1 cellular context compared by ENCODE assay signal in the genomic region with DNA sequence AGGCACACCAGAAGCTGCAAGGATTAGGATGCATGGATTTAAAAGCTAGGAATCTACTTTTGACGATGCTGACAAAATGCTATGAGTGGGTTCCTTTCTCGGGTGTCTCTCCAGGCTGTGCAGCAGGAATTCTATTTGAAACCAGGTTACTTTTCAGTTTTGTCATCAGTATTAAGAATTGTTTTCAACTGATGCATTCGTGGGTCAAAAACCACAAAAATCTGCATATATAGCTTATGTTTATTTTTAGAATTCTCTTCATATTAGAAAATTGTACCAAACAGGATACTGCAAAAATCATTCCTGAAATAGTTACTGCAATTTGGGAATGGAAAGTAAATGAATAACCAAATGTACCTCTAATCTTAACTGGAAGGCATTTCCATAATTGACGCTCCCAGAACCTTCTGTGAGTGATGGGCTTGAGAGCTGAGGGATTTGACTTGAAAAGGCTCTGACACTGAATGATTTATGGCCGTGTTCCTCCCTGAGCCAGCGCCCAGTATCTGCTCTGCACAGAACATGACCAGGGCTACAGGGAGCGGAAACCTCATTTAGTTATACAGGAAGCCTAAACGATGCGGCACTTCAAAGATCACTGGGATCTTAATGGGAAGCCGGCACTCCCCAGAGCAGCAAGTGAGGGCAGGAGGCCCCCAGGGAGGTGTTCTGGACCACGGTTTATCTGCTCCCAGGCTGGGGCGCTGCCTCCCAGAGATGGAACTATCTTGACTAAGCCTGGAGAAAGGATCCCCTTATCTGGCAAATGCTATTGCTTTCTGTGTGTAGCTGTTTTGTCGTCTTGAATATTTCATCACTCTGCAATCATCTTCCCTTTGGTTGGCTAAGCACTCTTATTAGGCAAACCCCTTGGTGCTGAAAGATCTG.
TF ChIP-seq lines count a peak whose summit lies in the region.

No MANE protein-coding gene starts in this region.

TF ChIP-seq in K562, 482 proteins besides CTCF, POLR2A, EP300 and RAD21 (continued from another document and continues in another):
- TF ChIP-seq, protein P1, sequence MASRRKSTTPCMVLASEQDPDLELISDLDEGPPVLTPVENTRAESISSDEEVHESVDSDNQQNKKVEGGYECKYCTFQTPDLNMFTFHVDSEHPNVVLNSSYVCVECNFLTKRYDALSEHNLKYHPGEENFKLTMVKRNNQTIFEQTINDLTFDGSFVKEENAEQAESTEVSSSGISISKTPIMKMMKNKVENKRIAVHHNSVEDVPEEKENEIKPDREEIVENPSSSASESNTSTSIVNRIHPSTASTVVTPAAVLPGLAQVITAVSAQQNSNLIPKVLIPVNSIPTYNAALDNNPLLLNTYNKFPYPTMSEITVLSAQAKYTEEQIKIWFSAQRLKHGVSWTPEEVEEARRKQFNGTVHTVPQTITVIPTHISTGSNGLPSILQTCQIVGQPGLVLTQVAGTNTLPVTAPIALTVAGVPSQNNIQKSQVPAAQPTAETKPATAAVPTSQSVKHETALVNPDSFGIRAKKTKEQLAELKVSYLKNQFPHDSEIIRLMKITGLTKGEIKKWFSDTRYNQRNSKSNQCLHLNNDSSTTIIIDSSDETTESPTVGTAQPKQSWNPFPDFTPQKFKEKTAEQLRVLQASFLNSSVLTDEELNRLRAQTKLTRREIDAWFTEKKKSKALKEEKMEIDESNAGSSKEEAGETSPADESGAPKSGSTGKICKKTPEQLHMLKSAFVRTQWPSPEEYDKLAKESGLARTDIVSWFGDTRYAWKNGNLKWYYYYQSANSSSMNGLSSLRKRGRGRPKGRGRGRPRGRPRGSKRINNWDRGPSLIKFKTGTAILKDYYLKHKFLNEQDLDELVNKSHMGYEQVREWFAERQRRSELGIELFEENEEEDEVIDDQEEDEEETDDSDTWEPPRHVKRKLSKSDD (conservative IDR thresholded peaks at IDR 0.05; ENCODE audit: low read length) = no peak
- no peak for TF ChIP-seq ZNF75A (CRISPR knock-in tag; IDR thresholded peaks at IDR 0.05)
- TF ChIP-seq TCF7 (IDR thresholded peaks at IDR 0.05; ENCODE audit: borderline replicate concordance) = peak; percentile 98
- no peak for TF ChIP-seq HNRNPL (IDR thresholded peaks at IDR 0.05; ENCODE audit: low read depth, low read length)
- TF ChIP-seq ZNF707 (CRISPR knock-in tag; conservative IDR thresholded peaks at IDR 0.05) = no peak
- peak; percentile 49; the same call in 1 of the 2 replicates for TF ChIP-seq ZBTB7A (IDR thresholded peaks at IDR 0.05; ENCODE audit: borderline replicate concordance, control insufficient read depth, low read depth, low read length)
- no peak for TF ChIP-seq RBM34 (IDR thresholded peaks at IDR 0.05; ENCODE audit: borderline replicate concordance, insufficient read depth, low read length)
- TF ChIP-seq XRCC4 (IDR thresholded peaks at IDR 0.05; ENCODE audit: extremely low read depth, insufficient read depth, insufficient read length) = no peak
- TF ChIP-seq, protein P2, sequence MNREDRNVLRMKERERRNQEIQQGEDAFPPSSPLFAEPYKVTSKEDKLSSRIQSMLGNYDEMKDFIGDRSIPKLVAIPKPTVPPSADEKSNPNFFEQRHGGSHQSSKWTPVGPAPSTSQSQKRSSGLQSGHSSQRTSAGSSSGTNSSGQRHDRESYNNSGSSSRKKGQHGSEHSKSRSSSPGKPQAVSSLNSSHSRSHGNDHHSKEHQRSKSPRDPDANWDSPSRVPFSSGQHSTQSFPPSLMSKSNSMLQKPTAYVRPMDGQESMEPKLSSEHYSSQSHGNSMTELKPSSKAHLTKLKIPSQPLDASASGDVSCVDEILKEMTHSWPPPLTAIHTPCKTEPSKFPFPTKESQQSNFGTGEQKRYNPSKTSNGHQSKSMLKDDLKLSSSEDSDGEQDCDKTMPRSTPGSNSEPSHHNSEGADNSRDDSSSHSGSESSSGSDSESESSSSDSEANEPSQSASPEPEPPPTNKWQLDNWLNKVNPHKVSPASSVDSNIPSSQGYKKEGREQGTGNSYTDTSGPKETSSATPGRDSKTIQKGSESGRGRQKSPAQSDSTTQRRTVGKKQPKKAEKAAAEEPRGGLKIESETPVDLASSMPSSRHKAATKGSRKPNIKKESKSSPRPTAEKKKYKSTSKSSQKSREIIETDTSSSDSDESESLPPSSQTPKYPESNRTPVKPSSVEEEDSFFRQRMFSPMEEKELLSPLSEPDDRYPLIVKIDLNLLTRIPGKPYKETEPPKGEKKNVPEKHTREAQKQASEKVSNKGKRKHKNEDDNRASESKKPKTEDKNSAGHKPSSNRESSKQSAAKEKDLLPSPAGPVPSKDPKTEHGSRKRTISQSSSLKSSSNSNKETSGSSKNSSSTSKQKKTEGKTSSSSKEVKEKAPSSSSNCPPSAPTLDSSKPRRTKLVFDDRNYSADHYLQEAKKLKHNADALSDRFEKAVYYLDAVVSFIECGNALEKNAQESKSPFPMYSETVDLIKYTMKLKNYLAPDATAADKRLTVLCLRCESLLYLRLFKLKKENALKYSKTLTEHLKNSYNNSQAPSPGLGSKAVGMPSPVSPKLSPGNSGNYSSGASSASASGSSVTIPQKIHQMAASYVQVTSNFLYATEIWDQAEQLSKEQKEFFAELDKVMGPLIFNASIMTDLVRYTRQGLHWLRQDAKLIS (CRISPR knock-in tag; IDR thresholded peaks at IDR 0.05) = no peak
- no peak for TF ChIP-seq FOS (IDR thresholded peaks at IDR 0.05; ENCODE audit: extremely low read depth, insufficient read length)
- TF ChIP-seq HCFC1 (IDR thresholded peaks at IDR 0.05; ENCODE audit: low read depth, low read length) = no peak
- TF ChIP-seq, protein P3, sequence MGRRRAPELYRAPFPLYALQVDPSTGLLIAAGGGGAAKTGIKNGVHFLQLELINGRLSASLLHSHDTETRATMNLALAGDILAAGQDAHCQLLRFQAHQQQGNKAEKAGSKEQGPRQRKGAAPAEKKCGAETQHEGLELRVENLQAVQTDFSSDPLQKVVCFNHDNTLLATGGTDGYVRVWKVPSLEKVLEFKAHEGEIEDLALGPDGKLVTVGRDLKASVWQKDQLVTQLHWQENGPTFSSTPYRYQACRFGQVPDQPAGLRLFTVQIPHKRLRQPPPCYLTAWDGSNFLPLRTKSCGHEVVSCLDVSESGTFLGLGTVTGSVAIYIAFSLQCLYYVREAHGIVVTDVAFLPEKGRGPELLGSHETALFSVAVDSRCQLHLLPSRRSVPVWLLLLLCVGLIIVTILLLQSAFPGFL (CRISPR knock-in tag; IDR thresholded peaks at IDR 0.05) = peak; percentile 59; the same call in 1 of the 2 replicates
- TF ChIP-seq SUPT5H (IDR thresholded peaks at IDR 0.05) = no peak
- TF ChIP-seq, protein P4, sequence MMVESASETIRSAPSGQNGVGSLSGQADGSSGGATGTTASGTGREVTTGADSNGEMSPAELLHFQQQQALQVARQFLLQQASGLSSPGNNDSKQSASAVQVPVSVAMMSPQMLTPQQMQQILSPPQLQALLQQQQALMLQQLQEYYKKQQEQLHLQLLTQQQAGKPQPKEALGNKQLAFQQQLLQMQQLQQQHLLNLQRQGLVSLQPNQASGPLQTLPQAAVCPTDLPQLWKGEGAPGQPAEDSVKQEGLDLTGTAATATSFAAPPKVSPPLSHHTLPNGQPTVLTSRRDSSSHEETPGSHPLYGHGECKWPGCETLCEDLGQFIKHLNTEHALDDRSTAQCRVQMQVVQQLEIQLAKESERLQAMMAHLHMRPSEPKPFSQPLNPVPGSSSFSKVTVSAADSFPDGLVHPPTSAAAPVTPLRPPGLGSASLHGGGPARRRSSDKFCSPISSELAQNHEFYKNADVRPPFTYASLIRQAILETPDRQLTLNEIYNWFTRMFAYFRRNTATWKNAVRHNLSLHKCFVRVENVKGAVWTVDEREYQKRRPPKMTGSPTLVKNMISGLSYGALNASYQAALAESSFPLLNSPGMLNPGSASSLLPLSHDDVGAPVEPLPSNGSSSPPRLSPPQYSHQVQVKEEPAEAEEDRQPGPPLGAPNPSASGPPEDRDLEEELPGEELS (CRISPR knock-in tag; IDR thresholded peaks at IDR 0.05; ENCODE audit: borderline replicate concordance) = no peak
- peak; percentile 77; the same call in 1 of the 2 replicates for TF ChIP-seq PHB2 (IDR thresholded peaks at IDR 0.05; ENCODE audit: low read depth)
- peak; percentile 95 for TF ChIP-seq POLR2AphosphoS5 (IDR thresholded peaks at IDR 0.05; ENCODE audit: control insufficient read depth, insufficient read depth, low read depth, low read length)
- peak in 1 of 2 experiments; percentile 37 for TF ChIP-seq NCOA2 (IDR thresholded peaks at IDR 0.05; ENCODE audit: partially characterized antibody in 2 of 2)
- TF ChIP-seq, protein P5, sequence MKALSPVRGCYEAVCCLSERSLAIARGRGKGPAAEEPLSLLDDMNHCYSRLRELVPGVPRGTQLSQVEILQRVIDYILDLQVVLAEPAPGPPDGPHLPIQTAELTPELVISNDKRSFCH (CRISPR knock-in tag; IDR thresholded peaks at IDR 0.05) = no peak
- TF ChIP-seq, protein P5 (tag; IDR thresholded peaks at IDR 0.05) = 0 out of 2 replicates have a peak, but pooled peaks have one; percentile 36
- TF ChIP-seq SETDB1 (IDR thresholded peaks at IDR 0.05; ENCODE audit: low read length) = no peak
- TF ChIP-seq TCF7L2 (IDR thresholded peaks at IDR 0.05; ENCODE audit: low read depth, low read length) = 0 out of 2 replicates have a peak, but pooled peaks have one; percentile 51
- no peak for TF ChIP-seq ZZZ3 (IDR thresholded peaks at IDR 0.05)
- TF ChIP-seq, protein P6, sequence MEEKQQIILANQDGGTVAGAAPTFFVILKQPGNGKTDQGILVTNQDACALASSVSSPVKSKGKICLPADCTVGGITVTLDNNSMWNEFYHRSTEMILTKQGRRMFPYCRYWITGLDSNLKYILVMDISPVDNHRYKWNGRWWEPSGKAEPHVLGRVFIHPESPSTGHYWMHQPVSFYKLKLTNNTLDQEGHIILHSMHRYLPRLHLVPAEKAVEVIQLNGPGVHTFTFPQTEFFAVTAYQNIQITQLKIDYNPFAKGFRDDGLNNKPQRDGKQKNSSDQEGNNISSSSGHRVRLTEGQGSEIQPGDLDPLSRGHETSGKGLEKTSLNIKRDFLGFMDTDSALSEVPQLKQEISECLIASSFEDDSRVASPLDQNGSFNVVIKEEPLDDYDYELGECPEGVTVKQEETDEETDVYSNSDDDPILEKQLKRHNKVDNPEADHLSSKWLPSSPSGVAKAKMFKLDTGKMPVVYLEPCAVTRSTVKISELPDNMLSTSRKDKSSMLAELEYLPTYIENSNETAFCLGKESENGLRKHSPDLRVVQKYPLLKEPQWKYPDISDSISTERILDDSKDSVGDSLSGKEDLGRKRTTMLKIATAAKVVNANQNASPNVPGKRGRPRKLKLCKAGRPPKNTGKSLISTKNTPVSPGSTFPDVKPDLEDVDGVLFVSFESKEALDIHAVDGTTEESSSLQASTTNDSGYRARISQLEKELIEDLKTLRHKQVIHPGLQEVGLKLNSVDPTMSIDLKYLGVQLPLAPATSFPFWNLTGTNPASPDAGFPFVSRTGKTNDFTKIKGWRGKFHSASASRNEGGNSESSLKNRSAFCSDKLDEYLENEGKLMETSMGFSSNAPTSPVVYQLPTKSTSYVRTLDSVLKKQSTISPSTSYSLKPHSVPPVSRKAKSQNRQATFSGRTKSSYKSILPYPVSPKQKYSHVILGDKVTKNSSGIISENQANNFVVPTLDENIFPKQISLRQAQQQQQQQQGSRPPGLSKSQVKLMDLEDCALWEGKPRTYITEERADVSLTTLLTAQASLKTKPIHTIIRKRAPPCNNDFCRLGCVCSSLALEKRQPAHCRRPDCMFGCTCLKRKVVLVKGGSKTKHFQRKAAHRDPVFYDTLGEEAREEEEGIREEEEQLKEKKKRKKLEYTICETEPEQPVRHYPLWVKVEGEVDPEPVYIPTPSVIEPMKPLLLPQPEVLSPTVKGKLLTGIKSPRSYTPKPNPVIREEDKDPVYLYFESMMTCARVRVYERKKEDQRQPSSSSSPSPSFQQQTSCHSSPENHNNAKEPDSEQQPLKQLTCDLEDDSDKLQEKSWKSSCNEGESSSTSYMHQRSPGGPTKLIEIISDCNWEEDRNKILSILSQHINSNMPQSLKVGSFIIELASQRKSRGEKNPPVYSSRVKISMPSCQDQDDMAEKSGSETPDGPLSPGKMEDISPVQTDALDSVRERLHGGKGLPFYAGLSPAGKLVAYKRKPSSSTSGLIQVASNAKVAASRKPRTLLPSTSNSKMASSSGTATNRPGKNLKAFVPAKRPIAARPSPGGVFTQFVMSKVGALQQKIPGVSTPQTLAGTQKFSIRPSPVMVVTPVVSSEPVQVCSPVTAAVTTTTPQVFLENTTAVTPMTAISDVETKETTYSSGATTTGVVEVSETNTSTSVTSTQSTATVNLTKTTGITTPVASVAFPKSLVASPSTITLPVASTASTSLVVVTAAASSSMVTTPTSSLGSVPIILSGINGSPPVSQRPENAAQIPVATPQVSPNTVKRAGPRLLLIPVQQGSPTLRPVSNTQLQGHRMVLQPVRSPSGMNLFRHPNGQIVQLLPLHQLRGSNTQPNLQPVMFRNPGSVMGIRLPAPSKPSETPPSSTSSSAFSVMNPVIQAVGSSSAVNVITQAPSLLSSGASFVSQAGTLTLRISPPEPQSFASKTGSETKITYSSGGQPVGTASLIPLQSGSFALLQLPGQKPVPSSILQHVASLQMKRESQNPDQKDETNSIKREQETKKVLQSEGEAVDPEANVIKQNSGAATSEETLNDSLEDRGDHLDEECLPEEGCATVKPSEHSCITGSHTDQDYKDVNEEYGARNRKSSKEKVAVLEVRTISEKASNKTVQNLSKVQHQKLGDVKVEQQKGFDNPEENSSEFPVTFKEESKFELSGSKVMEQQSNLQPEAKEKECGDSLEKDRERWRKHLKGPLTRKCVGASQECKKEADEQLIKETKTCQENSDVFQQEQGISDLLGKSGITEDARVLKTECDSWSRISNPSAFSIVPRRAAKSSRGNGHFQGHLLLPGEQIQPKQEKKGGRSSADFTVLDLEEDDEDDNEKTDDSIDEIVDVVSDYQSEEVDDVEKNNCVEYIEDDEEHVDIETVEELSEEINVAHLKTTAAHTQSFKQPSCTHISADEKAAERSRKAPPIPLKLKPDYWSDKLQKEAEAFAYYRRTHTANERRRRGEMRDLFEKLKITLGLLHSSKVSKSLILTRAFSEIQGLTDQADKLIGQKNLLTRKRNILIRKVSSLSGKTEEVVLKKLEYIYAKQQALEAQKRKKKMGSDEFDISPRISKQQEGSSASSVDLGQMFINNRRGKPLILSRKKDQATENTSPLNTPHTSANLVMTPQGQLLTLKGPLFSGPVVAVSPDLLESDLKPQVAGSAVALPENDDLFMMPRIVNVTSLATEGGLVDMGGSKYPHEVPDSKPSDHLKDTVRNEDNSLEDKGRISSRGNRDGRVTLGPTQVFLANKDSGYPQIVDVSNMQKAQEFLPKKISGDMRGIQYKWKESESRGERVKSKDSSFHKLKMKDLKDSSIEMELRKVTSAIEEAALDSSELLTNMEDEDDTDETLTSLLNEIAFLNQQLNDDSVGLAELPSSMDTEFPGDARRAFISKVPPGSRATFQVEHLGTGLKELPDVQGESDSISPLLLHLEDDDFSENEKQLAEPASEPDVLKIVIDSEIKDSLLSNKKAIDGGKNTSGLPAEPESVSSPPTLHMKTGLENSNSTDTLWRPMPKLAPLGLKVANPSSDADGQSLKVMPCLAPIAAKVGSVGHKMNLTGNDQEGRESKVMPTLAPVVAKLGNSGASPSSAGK (IDR thresholded peaks at IDR 0.05) = no peak
- no peak for TF ChIP-seq SREBF1 (IDR thresholded peaks at IDR 0.05; ENCODE audit: borderline replicate concordance, low read depth, low read length)
- TF ChIP-seq GABPB2 (CRISPR knock-in tag; conservative IDR thresholded peaks at IDR 0.05) = no peak
- TF ChIP-seq ATF1 (CRISPR knock-in tag; IDR thresholded peaks at IDR 0.05) = no peak
- TF ChIP-seq ATF1 (tag; IDR thresholded peaks at IDR 0.05) = 0 out of 2 replicates have a peak, but pooled peaks have one; percentile 23
- 0 out of 2 replicates have a peak, but pooled peaks have one; percentile 28 for TF ChIP-seq HLTF (IDR thresholded peaks at IDR 0.05)
